8 cellular contexts compared by ENCODE assay signal in genomic region chr5:159262859-159263568, GRCh38. TPM values are rescaled to one million over a fixed set of nuclear protein-coding genes. Genes with fewer than 3 reads are reported as not detected.
DNase-seq lines count a peak whose midpoint lies in the region; ATAC-seq and TF ChIP-seq lines count a peak whose summit lies in the region.

UBLCP1 (plus strand) TSS chr5:159263290; CDS start chr5:159268916, 5,626 bp downstream.

- CTCF ChIA-PET in BJ (lab: Yijun Ruan, JAX), result interaction anchor here (1.4 kb wide), 1 partner anchor 106 kb away, joined by 3 read pairs; no protein-coding TSS in a partner anchor

- H3K9me3 ChIP-seq in colonic mucosa, result no peaks in the 10 kb centered on the region

- H3K27ac ChIP-seq in colonic mucosa, result peak within 1 kb of the TSS; percentile 92

- H3K4me3 ChIP-seq in BJ (ENCODE audit: low read depth, low read length) (peak within 1 kb of the TSS; percentile 63), colonic mucosa (peak within 1 kb of the TSS; percentile 92)

- POLR2A ChIA-PET in BJ (lab: Charles Lee), result no interaction called here

- no peaks in the 10 kb centered on the region for H3K27me3 ChIP-seq in BJ (ENCODE audit: control insufficient read depth, insufficient read depth, low read length)
- H3K27me3 ChIP-seq in colonic mucosa, result no peaks in the 10 kb centered on the region

- peaks cover 3% of the 10 kb centered on the region for H3K27me3 Mint-ChIP-seq in activated CD4-positive, alpha-beta T cell treated with anti-CD3 and anti-CD28 coated beads, Interleukin-2, amount 10 ng/mL, durations not matched to agents 24 days and 14 days

- H3K36me3 ChIP-seq in BJ (ENCODE audit: control insufficient read depth, insufficient read depth, low read length) (no peaks in the 10 kb centered on the region), colonic mucosa (no peaks in the 10 kb centered on the region)

- H3K4me1 ChIP-seq in colonic mucosa, result peaks cover 5% of the 10 kb centered on the region

- DNase-seq in BJ (ENCODE audit: low read depth), result peak; percentile 21
- DNase-seq in NCI-H526 treated with DMSO at 0.1 percent for 48 hours (lab: John Stamatoyannopoulos, UW), result peak; percentile 63
- DNase-seq in activated CD4-positive, alpha-beta T cell treated with anti-CD3 and anti-CD28 coated beads, Interleukin-2, amount 10 ng/mL, durations not matched to agents 24 days and 14 days, result peak; percentile 92
- DNase-seq in colonic mucosa, result peak; percentile 85
- peak; percentile 79 to 86 for DNase-seq in left colon
- peak; percentile 79 for DNase-seq in stimulated activated CD4-positive, alpha-beta T cell treated with anti-CD3 and anti-CD28 coated beads, Interleukin-1b, Interleukin-23, amount 100 ng/mL, for 48 hours

- H3K36me3 Mint-ChIP-seq in activated CD4-positive, alpha-beta T cell treated with anti-CD3 and anti-CD28 coated beads, Interleukin-2, amount 10 ng/mL, durations not matched to agents 24 days and 14 days (ENCODE audit: low read depth), result peaks cover 33% of the 10 kb centered on the region

- H3K4me1 Mint-ChIP-seq in activated CD4-positive, alpha-beta T cell treated with anti-CD3 and anti-CD28 coated beads, Interleukin-2, amount 10 ng/mL, durations not matched to agents 24 days and 14 days, result peaks cover 24% of the 10 kb centered on the region

- H3K9ac ChIP-seq in colonic mucosa (ENCODE audit: low read depth in 2 of 2, low read length in 2 of 2), result peak within 1 kb of the TSS; percentile 80

- H3K27ac Mint-ChIP-seq in activated CD4-positive, alpha-beta T cell treated with anti-CD3 and anti-CD28 coated beads, Interleukin-2, amount 10 ng/mL, durations not matched to agents 24 days and 14 days, result peak within 1 kb of the TSS; percentile 97

- ATAC-seq in GM19324 (IDR thresholded peaks at IDR 0.05; ENCODE audit: low FRiP score, unreplicated experiment) (peak; percentile 96), HG03460 (IDR thresholded peaks at IDR 0.05; ENCODE audit: unreplicated experiment) (peak; percentile 92), left colon (peak; percentile 97)

- intact Hi-C loops in activated CD4-positive, alpha-beta T cell treated with anti-CD3 and anti-CD28 coated beads, Interleukin-2, amount 10 ng/mL, durations not matched to agents 24 days and 14 days (cut with micrococcal nuclease), result loop anchor here (1.0 to 5.0 kb wide), 7 partner anchors 22 to 509 kb away; partner anchors contain the start of gene RNF145
- intact Hi-C loops in colonic mucosa (cut with DNase I) (loop anchor here (5.0 kb wide), 1 partner anchor 106 kb away; no protein-coding TSS in a partner anchor), left colon (cut with DNase I, micrococcal nuclease) (loop anchor here in 1 of 2 donors (10.0 kb wide), 1 partner anchor 108 kb away; no protein-coding TSS in a partner anchor)

- peak within 1 kb of the TSS; percentile 92 for H3K4me3 Mint-ChIP-seq in activated CD4-positive, alpha-beta T cell treated with anti-CD3 and anti-CD28 coated beads, Interleukin-2, amount 10 ng/mL, durations not matched to agents 24 days and 14 days

- TF ChIP-seq CTCF in BJ (IDR thresholded peaks at IDR 0.05; ENCODE audit: insufficient read depth, low read depth, low read length), result no peak
- no peak for TF ChIP-seq CTCF in colonic mucosa (IDR thresholded peaks at IDR 0.05)

- peaks cover 11% of the 10 kb centered on the region for H3K9me3 Mint-ChIP-seq in activated CD4-positive, alpha-beta T cell treated with anti-CD3 and anti-CD28 coated beads, Interleukin-2, amount 10 ng/mL, durations not matched to agents 24 days and 14 days

RNA-seq across cellular contexts. Expression of gene UBLCP1, which starts in this region (rescaled TPM):
- polyA plus RNA-seq in BJ (2011; rRNA removed), result 8.8 and 20.8 TPM in 2 replicates
- polyA minus RNA-seq in BJ (2011; rRNA and poly(A)+ RNA removed), result 1.8 and 2.8 TPM in 2 replicates
- total RNA-seq in activated CD4-positive, alpha-beta T cell treated with anti-CD3 and anti-CD28 coated beads, Interleukin-2, amount 10 ng/mL, durations not matched to agents 24 days and 14 days, result 30.2 and 31.2 TPM in 2 replicates
- total RNA-seq in colonic mucosa (10 to 100 TPM; 11.8 to 17.2 TPM), left colon (10 to 100 TPM; 13.3 to 16.7 TPM)

Comparison
In these comparisons a context has a peak if more than half of its experiments do, and no peak if none do; other contexts are left out.
1. Peak in every context shown above with its lines: DNase-seq, ATAC-seq, H3K4me3 ChIP-seq and H3K27ac ChIP-seq.
2. DNase-seq: peak in every context shown above with its lines; median percentile 92 in activated CD4-positive, alpha-beta T cell treated with anti-CD3 and anti-CD28 coated beads, Interleukin-2, amount 10 ng/mL, durations not matched to agents 24 days and 14 days; 85 in colonic mucosa; 82 in left colon; 79 in stimulated activated CD4-positive, alpha-beta T cell treated with anti-CD3 and anti-CD28 coated beads, Interleukin-1b, Interleukin-23, amount 100 ng/mL, for 48 hours; 63 in NCI-H526 treated with DMSO at 0.1 percent for 48 hours; 21 in BJ.